In genomic region chr22:44025171-44026065, GRCh38 we compare ENCODE assay signal across 8 cellular contexts. TPM values are rescaled to one million over a fixed set of nuclear protein-coding genes. Genes with fewer than 3 reads are reported as not detected.
DNase-seq lines count a peak whose midpoint lies in the region; ATAC-seq and TF ChIP-seq lines count a peak whose summit lies in the region.

No MANE protein-coding gene starts in this region.

- H3K4me1 Mint-ChIP-seq in activated naive CD4-positive, alpha-beta T cell treated with anti-CD3 and anti-CD28 coated beads, Interleukin-2, amount 10 ng/mL, durations not matched to agents 7 days and 5 days: peaks cover 36% of the 10 kb centered on the region
- H3K4me1 Mint-ChIP-seq in endodermal cell (peaks cover 26% of the 10 kb centered on the region), progenitor cell of endocrine pancreas (ENCODE audit: low read depth) (peaks cover 6% of the 10 kb centered on the region)

- 93 to 95% methylated on average over 18 to 26 of the region's 26 CpGs for WGBS in endodermal cell (ENCODE audit: insufficient coverage in 1 of 2, insufficient read length in 1 of 2), 2 experiments

- no peak overlapping the region for H3K4me3 ChIP-seq in endodermal cell (ENCODE audit: low read length)

- peak overlapping the region; percentile 43 for H3K27ac Mint-ChIP-seq in activated naive CD4-positive, alpha-beta T cell treated with anti-CD3 and anti-CD28 coated beads, Interleukin-2, amount 10 ng/mL, durations not matched to agents 7 days and 5 days
- H3K27ac Mint-ChIP-seq in endodermal cell (no peak overlapping the region), progenitor cell of endocrine pancreas (peak overlapping the region; percentile 62)

- no peak for DNase-seq in activated naive CD4-positive, alpha-beta T cell treated with anti-CD3 and anti-CD28 coated beads, Interleukin-2, amount 10 ng/mL, durations not matched to agents 7 days and 5 days
- no peak for DNase-seq in activated naive CD4-positive, alpha-beta T cell (lab: John Stamatoyannopoulos, UW)
- DNase-seq in RPMI7951 (ENCODE audit: low read depth) (peak; percentile 49), endodermal cell (no peak), progenitor cell of endocrine pancreas (ENCODE audit: low spot score, unreplicated experiment) (no peak), inferior parietal cortex (ENCODE audit: extremely low spot score) (no peak), hepatic stellate cell (ENCODE audit: low spot score) (no peak)

- peak overlapping the region; percentile 76 for H3K4me3 Mint-ChIP-seq in activated naive CD4-positive, alpha-beta T cell treated with anti-CD3 and anti-CD28 coated beads, Interleukin-2, amount 10 ng/mL, durations not matched to agents 7 days and 5 days
- peak overlapping the region; percentile 58 for H3K4me3 Mint-ChIP-seq in endodermal cell
- peak overlapping the region; percentile 67 for H3K4me3 Mint-ChIP-seq in progenitor cell of endocrine pancreas (ENCODE audit: low read depth)

- no peak overlapping the region for H3K27ac ChIP-seq in endodermal cell (ENCODE audit: low read depth, low read length)

- H3K9ac ChIP-seq in endodermal cell (ENCODE audit: extremely low read depth, low read length, poor library complexity, severe bottlenecking): no peak overlapping the region

- H3K27me3 ChIP-seq in endodermal cell (ENCODE audit: control insufficient read depth, insufficient read depth, low read length, poor library complexity, severe bottlenecking): no peaks in the 10 kb centered on the region

- CTCF ChIA-PET in activated naive CD4-positive, alpha-beta T cell treated with anti-CD3 and anti-CD28 coated beads, Interleukin-2, amount 10 ng/mL, durations not matched to agents 7 days and 5 days (lab: Charles Lee): interaction anchor here (1.3 kb wide), 1 partner anchor 32 kb away, joined by 3 read pairs; no protein-coding TSS in a partner anchor

- peaks cover 35% of the 10 kb centered on the region for H3K27me3 Mint-ChIP-seq in activated naive CD4-positive, alpha-beta T cell treated with anti-CD3 and anti-CD28 coated beads, Interleukin-2, amount 10 ng/mL, durations not matched to agents 7 days and 5 days
- H3K27me3 Mint-ChIP-seq in endodermal cell (ENCODE audit: insufficient read depth) (peaks cover 6% of the 10 kb centered on the region), progenitor cell of endocrine pancreas (peaks cover 32% of the 10 kb centered on the region)

- H3K9me3 ChIP-seq in endodermal cell (ENCODE audit: control insufficient read depth, low read length): no peaks in the 10 kb centered on the region

- H3K36me3 Mint-ChIP-seq in activated naive CD4-positive, alpha-beta T cell treated with anti-CD3 and anti-CD28 coated beads, Interleukin-2, amount 10 ng/mL, durations not matched to agents 7 days and 5 days: no peaks in the 10 kb centered on the region
- H3K36me3 Mint-ChIP-seq in endodermal cell (ENCODE audit: low read depth) (no peaks in the 10 kb centered on the region), progenitor cell of endocrine pancreas (ENCODE audit: insufficient read depth) (no peaks in the 10 kb centered on the region)

- no peaks in the 10 kb centered on the region for H3K9me3 Mint-ChIP-seq in activated naive CD4-positive, alpha-beta T cell treated with anti-CD3 and anti-CD28 coated beads, Interleukin-2, amount 10 ng/mL, durations not matched to agents 7 days and 5 days
- H3K9me3 Mint-ChIP-seq in endodermal cell: no peaks in the 10 kb centered on the region
- no peaks in the 10 kb centered on the region for H3K9me3 Mint-ChIP-seq in progenitor cell of endocrine pancreas (ENCODE audit: low read depth)

- H3K36me3 ChIP-seq in endodermal cell (ENCODE audit: control insufficient read depth, insufficient read depth, low read length): no peaks in the 10 kb centered on the region

- TF ChIP-seq CTCF in endodermal cell (conservative IDR thresholded peaks at IDR 0.05) (no peak), progenitor cell of endocrine pancreas (IDR thresholded peaks at IDR 0.05; ENCODE audit: unreplicated experiment) (no peak)

- peak; percentile 57 for ATAC-seq in HG02938 (IDR thresholded peaks at IDR 0.05; ENCODE audit: unreplicated experiment)

- no peaks in the 10 kb centered on the region for H3K4me1 ChIP-seq in endodermal cell (ENCODE audit: control insufficient read depth, insufficient read depth, low read length)

RNA-seq across cellular contexts. Expression of gene PARVB, which starts 1.3 kb away (rescaled TPM):
- total RNA-seq in RPMI7951 (2014; rRNA removed; shearing (Covaris generic)): 72.8 and 82.9 TPM in 2 replicates
- total RNA-seq in endodermal cell (10 to 100 TPM; 29.6 to 32.3 TPM), progenitor cell of endocrine pancreas (10.6 and 11.8 TPM in 2 replicates)
- polyA plus RNA-seq in endodermal cell (2013, experiment 1 of 2): 12.6 TPM
- 9.5 TPM for polyA plus RNA-seq in endodermal cell (2013, experiment 2 of 2)
